Comparison of ENCODE assay signal across 10 cellular contexts in the genomic region with DNA sequence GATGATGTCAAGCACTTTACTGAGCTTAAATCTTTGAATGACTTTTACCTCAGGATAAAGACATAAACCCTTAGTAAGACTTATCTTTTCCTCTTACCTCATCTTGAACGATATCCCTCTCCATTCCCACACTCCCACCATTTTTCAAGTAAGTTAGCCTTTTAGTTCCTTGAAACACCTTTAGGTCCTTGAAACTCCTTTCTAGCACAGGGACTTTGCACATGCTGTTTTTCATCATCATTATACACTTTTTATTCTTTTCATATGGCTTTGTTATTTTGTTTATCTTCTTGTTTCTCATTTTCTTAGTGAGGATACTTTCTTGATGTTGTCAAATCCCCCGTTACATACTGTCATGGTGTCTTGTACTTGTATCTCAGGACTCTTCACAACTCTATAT.
"Had no signal": no experiment of that assay in that cellular context is flagged by ENCODE, and none has a peak within 500 bp of the region (broad histone marks: within the 10 kb centered on the region; RNA-seq: fewer than 3 reads in every experiment).

No MANE protein-coding gene starts in this region.

- DNase-seq: H9, HCEC 1CT, HFFc6, KG1 had no signal

- H3K4me2 ChIP-seq: GM23338 had no signal

- H3K27ac Mint-ChIP-seq: HFFc6, IgD-negative memory B cell had no signal

- H3K9me3 Mint-ChIP-seq: H9, HFFc6 had no signal

- H3K4me1 Mint-ChIP-seq: IgD-negative memory B cell had no signal

- ATAC-seq: GM23338, HepG2 had no signal

- H3K27me3 Mint-ChIP-seq: IgD-negative memory B cell had no signal

- FAIRE-seq: H1, H54, HepG2 had no signal

- H3K27ac ChIP-seq: HL-60 had no signal

- H2AFZ ChIP-seq: GM23338 had no signal

- H3K4me3 Mint-ChIP-seq: GM23338, H9, HFFc6, IgD-negative memory B cell had no signal

- H3K4me3 ChIP-seq: GM23338 had no signal
